Comparison of ENCODE assay signal across 17 cellular contexts in the genomic region with DNA sequence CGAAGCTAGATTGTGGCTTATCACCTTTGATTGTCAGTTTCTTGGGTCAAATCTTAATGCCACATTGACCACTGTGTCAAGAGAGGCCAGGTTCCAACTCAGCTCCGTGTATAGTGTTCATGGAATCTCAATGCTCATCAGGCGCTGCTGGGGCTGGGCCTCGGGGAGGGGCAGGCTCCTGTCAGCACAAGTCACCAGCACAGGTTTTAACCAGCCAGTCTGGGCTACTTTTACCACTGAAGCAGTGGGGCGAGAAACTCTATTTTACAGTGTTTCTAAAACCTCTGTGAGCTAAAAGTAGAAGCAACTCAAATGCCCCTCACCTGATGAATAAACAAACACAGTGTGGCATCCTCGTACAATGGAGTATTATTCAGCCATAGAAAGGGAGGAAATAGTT.
DNase-seq lines count a peak whose midpoint lies in the region; ATAC-seq and TF ChIP-seq lines count a peak whose summit lies in the region.
"Had no signal": no experiment of that assay in that cellular context is flagged by ENCODE, and none has a peak within 500 bp of the region (broad histone marks: within the 10 kb centered on the region; RNA-seq: fewer than 3 reads in every experiment).

No MANE protein-coding gene starts in this region.

- H3K79me2 ChIP-seq in PC-9 (ENCODE audit: low read depth) = no peaks in the 10 kb centered on the region

- H3K4me1 ChIP-seq in PC-9 (replicated peaks; ENCODE audit: insufficient read depth) = peaks cover 25% of the 10 kb centered on the region
- H3K4me1 ChIP-seq: BLaER1 had no signal

- H4K20me1 ChIP-seq in PC-9 (ENCODE audit: insufficient read depth) = no peaks in the 10 kb centered on the region
- H4K20me1 ChIP-seq: BLaER1 had no signal

- H3K27ac ChIP-seq in PC-9 = 0 out of 2 replicates have a peak overlapping the region, but pooled peaks have one; percentile 25
- H3K27ac ChIP-seq: BLaER1, SJSA1 had no signal

- H3K4me3 Mint-ChIP-seq in natural killer cell treated with Interleukin-12 subunit alpha and Interleukin-12 subunit beta and Interleukin-15 and Interleukin-18, amount 100 ng/mL, for 72 hours = no peak overlapping the region
- H3K4me3 Mint-ChIP-seq: CD8-positive, alpha-beta memory T cell; HFFc6 had no signal

- H3K9me3 ChIP-seq in PC-9 (ENCODE audit: insufficient read depth, low read depth) = no peaks in the 10 kb centered on the region
- H3K9me3 ChIP-seq: BLaER1, MG63, SJSA1 had no signal

- CTCF ChIA-PET in PC-9 (lab: Charles Lee) = no interaction called here

- peaks cover 16 to 39% of the 10 kb centered on the region in 2 donors for H3K4me1 Mint-ChIP-seq in natural killer cell treated with Interleukin-12 subunit alpha and Interleukin-12 subunit beta and Interleukin-15 and Interleukin-18, amount 100 ng/mL, for 72 hours (ENCODE audit: low read depth in 2 of 2)
- H3K4me1 Mint-ChIP-seq: CD8-positive, alpha-beta memory T cell had no signal

- TF ChIP-seq CTCF in PC-9 (conservative IDR thresholded peaks at IDR 0.05) = no peak

- DNase-seq in COLO829 (ENCODE audit: low spot score) (peak; percentile 9), PC-9 (no peak), NCI-H226 (no peak), SW480 (ENCODE audit: low spot score) (no peak)
- DNase-seq in natural killer cell treated with Interleukin-12 subunit alpha and Interleukin-12 subunit beta and Interleukin-15 and Interleukin-18, amount 100 ng/mL, for 72 hours (ENCODE audit: low spot score) = no peak
- DNase-seq in stimulated activated CD4-positive, alpha-beta T cell treated with anti-CD3 and anti-CD28 coated beads, Interleukin-4, amount 100 ng/mL, for 4 hours = no peak
- DNase-seq: CD8-positive, alpha-beta memory T cell; KG1; MG63; NCI-H1092 treated with DMSO at 0.1 percent for 48 hours; NCI-H2081 treated with DMSO at 0.1 percent for 48 hours; NCI-H524 had no signal

- peaks cover 19% of the 10 kb centered on the region for H3F3A ChIP-seq in PC-9 (ENCODE audit: insufficient read depth, low read depth)

- ATAC-seq in esophagus mucosa (peak; percentile 95), GM21619 (IDR thresholded peaks at IDR 0.05; ENCODE audit: unreplicated experiment) (no peak)
- peak; percentile 53 to 68 for ATAC-seq in natural killer cell treated with Interleukin-12 subunit alpha and Interleukin-12 subunit beta and Interleukin-15 and Interleukin-18, amount 100 ng/mL, for 72 hours

- H3K4me3 ChIP-seq in PC-9 = no peak overlapping the region
- H3K4me3 ChIP-seq: BLaER1, MG63, SJSA1 had no signal

- no peak overlapping the region for H3K27ac Mint-ChIP-seq in natural killer cell treated with Interleukin-12 subunit alpha and Interleukin-12 subunit beta and Interleukin-15 and Interleukin-18, amount 100 ng/mL, for 72 hours
- H3K27ac Mint-ChIP-seq: CD8-positive, alpha-beta memory T cell; HFFc6 had no signal

- POLR2A ChIA-PET in PC-9 (lab: Charles Lee; ENCODE audit: unreplicated experiment) = no interaction called here

- no peaks in the 10 kb centered on the region for H3K9me3 Mint-ChIP-seq in natural killer cell treated with Interleukin-12 subunit alpha and Interleukin-12 subunit beta and Interleukin-15 and Interleukin-18, amount 100 ng/mL, for 72 hours
- H3K9me3 Mint-ChIP-seq: CD8-positive, alpha-beta memory T cell; HFFc6 had no signal

- H3K4me2 ChIP-seq in PC-9 = 0 out of 2 replicates have a peak overlapping the region, but pooled peaks have one; percentile 18
- H3K4me2 ChIP-seq: BLaER1 had no signal

- no peaks in the 10 kb centered on the region for H3K9me2 ChIP-seq in PC-9 (ENCODE audit: insufficient read depth)

- no peaks in the 10 kb centered on the region for H3K36me3 Mint-ChIP-seq in natural killer cell treated with Interleukin-12 subunit alpha and Interleukin-12 subunit beta and Interleukin-15 and Interleukin-18, amount 100 ng/mL, for 72 hours
- H3K36me3 Mint-ChIP-seq: CD8-positive, alpha-beta memory T cell had no signal

- intact Hi-C loops in PC-9 (cut with micrococcal nuclease; ENCODE audit: unreplicated experiment) = no loop called here

- BruUV-seq in PC-9 (replicated peaks; lab: Mats Ljungman, UMichigan) = no TSS peak

- H3K36me3 ChIP-seq in PC-9 (ENCODE audit: low read depth) = no peaks in the 10 kb centered on the region
- H3K36me3 ChIP-seq: BLaER1, MG63, SJSA1 had no signal

- H3K27me3 Mint-ChIP-seq in natural killer cell treated with Interleukin-12 subunit alpha and Interleukin-12 subunit beta and Interleukin-15 and Interleukin-18, amount 100 ng/mL, for 72 hours = peaks cover 9 to 46% of the 10 kb centered on the region in 2 donors

- H3K27me3 ChIP-seq in PC-9 (ENCODE audit: insufficient read depth, low read depth) = no peaks in the 10 kb centered on the region
- H3K27me3 ChIP-seq: BLaER1, MG63, SJSA1 had no signal

- no peak overlapping the region for H2AFZ ChIP-seq in PC-9
